13 cellular contexts compared by ENCODE assay signal in genomic region chr19:18506101-18506534, GRCh38. TPM values are rescaled to one million over a fixed set of nuclear protein-coding genes. Genes with fewer than 3 reads are reported as not detected.
A peak's percentile ranks its signal among the peaks of the same experiment; 100 is the strongest.
DNase-seq lines count a peak whose midpoint lies in the region; ATAC-seq and TF ChIP-seq lines count a peak whose summit lies in the region.
"Had no signal": no experiment of that assay in that cellular context is flagged by ENCODE, and none has a peak within 500 bp of the region (broad histone marks: within the 10 kb centered on the region; RNA-seq: fewer than 3 reads in every experiment).

No MANE protein-coding gene starts in this region.

- TF ChIP-seq CTCF in right lobe of liver (IDR thresholded peaks at IDR 0.05) (no peak), type B pancreatic cell (conservative IDR thresholded peaks at IDR 0.05) (no peak), mesothelial cell of epicardium (IDR thresholded peaks at IDR 0.05; ENCODE audit: unreplicated experiment) (no peak)

- H3K4me1 Mint-ChIP-seq in activated CD4-positive, alpha-beta T cell treated with anti-CD3 and anti-CD28 coated beads, Interleukin-2, amount 10 ng/mL, durations not matched to agents 7 days and 5 days = peaks cover 74% of the 10 kb centered on the region
- H3K4me1 Mint-ChIP-seq in type B pancreatic cell (ENCODE audit: unreplicated experiment) (peaks cover 42% of the 10 kb centered on the region), mesothelial cell of epicardium (peaks cover 14% of the 10 kb centered on the region)

- H3K36me3 Mint-ChIP-seq in activated CD4-positive, alpha-beta T cell treated with anti-CD3 and anti-CD28 coated beads, Interleukin-2, amount 10 ng/mL, durations not matched to agents 7 days and 5 days (ENCODE audit: low read depth) = no peaks in the 10 kb centered on the region
- H3K36me3 Mint-ChIP-seq in type B pancreatic cell = no peaks in the 10 kb centered on the region
- H3K36me3 Mint-ChIP-seq in mesothelial cell of epicardium = no peaks in the 10 kb centered on the region

- TF ChIP-seq POLR2A in right lobe of liver (IDR thresholded peaks at IDR 0.05) = no peak

- H3K9me3 Mint-ChIP-seq in activated CD4-positive, alpha-beta T cell treated with anti-CD3 and anti-CD28 coated beads, Interleukin-2, amount 10 ng/mL, durations not matched to agents 7 days and 5 days = no peaks in the 10 kb centered on the region
- H3K9me3 Mint-ChIP-seq in type B pancreatic cell (no peaks in the 10 kb centered on the region), mesothelial cell of epicardium (no peaks in the 10 kb centered on the region)

- 8% methylated on average over 2 of the region's 10 CpGs for WGBS in right lobe of liver (ENCODE audit: insufficient coverage, low coverage, low lambda C conversion rate, missing lambda C conversion rate)

- intact Hi-C loops in right lobe of liver (cut with DNase I) = no loop called here

- peaks cover 5 to 83% (median 59%) of the 10 kb centered on the region in 4 donors for H3K4me1 ChIP-seq in right lobe of liver

- H3K4me3 ChIP-seq in right lobe of liver = no peak overlapping the region
- H3K4me3 ChIP-seq: A549, SK-N-MC had no signal

- no peak for DNase-seq in activated CD4-positive, alpha-beta T cell treated with anti-CD3 and anti-CD28 coated beads, Interleukin-2, amount 10 ng/mL, durations not matched to agents 7 days and 5 days
- DNase-seq in activated CD4-positive, alpha-beta T cell treated with anti-CD3 and anti-CD28 coated beads, Interleukin-2, amount 50 U/mL, for 48 hours = no peak
- DNase-seq in caudate nucleus (lab: John Stamatoyannopoulos, UW) = peak in 1 of 61 donors; percentile 61
- DNase-seq in right lobe of liver = no peak
- no peak for DNase-seq in type B pancreatic cell (ENCODE audit: extremely low spot score, unreplicated experiment)
- no peak for DNase-seq in mesothelial cell of epicardium (ENCODE audit: low spot score in 2 of 2, unreplicated experiment in 2 of 2)
- DNase-seq in T-helper 9 cell = no peak
- DNase-seq: activated CD4-positive, alpha-beta T cell treated with anti-CD3 and anti-CD28 coated beads for 48 hours; NCI-H774; stimulated activated CD8-positive, alpha-beta memory T cell treated with anti-CD3 and anti-CD28 coated beads, Interleukin-4, amount 100 ng/mL, for 48 hours had no signal

- H3K27ac ChIP-seq in caudate nucleus (ENCODE audit: low read depth, low read length) (peak overlapping the region; percentile 93), right lobe of liver (peak overlapping the region in 2 of 3 donors; percentile 89 to 92)
- H3K27ac ChIP-seq: SK-N-MC had no signal

- H3K27ac Mint-ChIP-seq in activated CD4-positive, alpha-beta T cell treated with anti-CD3 and anti-CD28 coated beads, Interleukin-2, amount 10 ng/mL, durations not matched to agents 7 days and 5 days = peak overlapping the region; percentile 90
- H3K27ac Mint-ChIP-seq in type B pancreatic cell = peak overlapping the region; percentile 71
- H3K27ac Mint-ChIP-seq in mesothelial cell of epicardium = no peak overlapping the region

- H3K9me3 ChIP-seq in right lobe of liver = no peaks in the 10 kb centered on the region
- H3K9me3 ChIP-seq: A549 had no signal

- no peaks in the 10 kb centered on the region for H3K36me3 ChIP-seq in right lobe of liver

- no peak overlapping the region for H3K4me3 Mint-ChIP-seq in activated CD4-positive, alpha-beta T cell treated with anti-CD3 and anti-CD28 coated beads, Interleukin-2, amount 10 ng/mL, durations not matched to agents 7 days and 5 days
- H3K4me3 Mint-ChIP-seq in type B pancreatic cell (no peak overlapping the region), mesothelial cell of epicardium (no peak overlapping the region)

- no peaks in the 10 kb centered on the region for H3K27me3 Mint-ChIP-seq in activated CD4-positive, alpha-beta T cell treated with anti-CD3 and anti-CD28 coated beads, Interleukin-2, amount 10 ng/mL, durations not matched to agents 7 days and 5 days
- H3K27me3 Mint-ChIP-seq in type B pancreatic cell (no peaks in the 10 kb centered on the region), mesothelial cell of epicardium (ENCODE audit: low read depth) (no peaks in the 10 kb centered on the region)

- CTCF ChIA-PET in activated CD4-positive, alpha-beta T cell treated with anti-CD3 and anti-CD28 coated beads, Interleukin-2, amount 10 ng/mL, durations not matched to agents 7 days and 5 days (lab: Charles Lee) = interaction anchor here (1.4 to 6.1 kb wide), 2 partner anchors 10 to 14 kb away, joined by 4 to 31 read pairs; no protein-coding TSS in a partner anchor

- no peaks in the 10 kb centered on the region for H3K27me3 ChIP-seq in right lobe of liver

- no peak for ATAC-seq in right lobe of liver
- ATAC-seq in HG03565 (IDR thresholded peaks at IDR 0.05; ENCODE audit: unreplicated experiment) = no peak

- POLR2A ChIA-PET in activated CD4-positive, alpha-beta T cell treated with anti-CD3 and anti-CD28 coated beads, Interleukin-2, amount 10 ng/mL, durations not matched to agents 7 days and 5 days (lab: Charles Lee) = interaction anchor here (1.0 kb wide), 1 partner anchor 10 kb away, joined by 7 read pairs; no protein-coding TSS in a partner anchor

RNA-seq across cellular contexts. Expression of gene ELL, which starts 15.8 kb away (rescaled TPM):
- 10 to 100 TPM; 20.3 to 20.9 TPM for total RNA-seq in activated CD4-positive, alpha-beta T cell treated with anti-CD3 and anti-CD28 coated beads, Interleukin-2, amount 10 ng/mL, durations not matched to agents 7 days and 5 days
- total RNA-seq in right lobe of liver = 10 to 100 TPM in 2 of 6 experiments, 1 to 10 TPM in 4; 5.3 to 11.9 (median 8.6) TPM
- total RNA-seq in type B pancreatic cell (ENCODE audit: low replicate concordance) = 13.6 and 16.7 TPM in 2 replicates
- 16.4 to 19.2 TPM (median 18.7 TPM) in 3 replicates for total RNA-seq in mesothelial cell of epicardium

RNA-seq across cellular contexts. Expression of gene FKBP8, which starts 37.3 kb away (rescaled TPM):
- 100 to 1,000 TPM; 185 to 206 TPM for total RNA-seq in activated CD4-positive, alpha-beta T cell treated with anti-CD3 and anti-CD28 coated beads, Interleukin-2, amount 10 ng/mL, durations not matched to agents 7 days and 5 days
- total RNA-seq in right lobe of liver (100 to 1,000 TPM in 3 of 6 experiments, 10 to 100 TPM in 3; 92.7 to 179 (median 118) TPM), type B pancreatic cell (ENCODE audit: low replicate concordance) (151 and 191 TPM in 2 replicates), mesothelial cell of epicardium (245 to 250 TPM (median 247 TPM) in 3 replicates)

RNA-seq across cellular contexts. Expression of gene KXD1, which starts 51.6 kb away (rescaled TPM):
- 10 to 100 TPM; 95.4 to 100.0 TPM for total RNA-seq in activated CD4-positive, alpha-beta T cell treated with anti-CD3 and anti-CD28 coated beads, Interleukin-2, amount 10 ng/mL, durations not matched to agents 7 days and 5 days
- 10 to 100 TPM; 30.2 to 93.0 (median 36.1) TPM for total RNA-seq in right lobe of liver
- 72.9 and 73.9 TPM in 2 replicates for total RNA-seq in type B pancreatic cell (ENCODE audit: low replicate concordance)
- total RNA-seq in mesothelial cell of epicardium = 79.7 to 82.2 TPM (median 80.3 TPM) in 3 replicates
